Comparison of ENCODE assay signal across 1 cellular context in the genomic region with DNA sequence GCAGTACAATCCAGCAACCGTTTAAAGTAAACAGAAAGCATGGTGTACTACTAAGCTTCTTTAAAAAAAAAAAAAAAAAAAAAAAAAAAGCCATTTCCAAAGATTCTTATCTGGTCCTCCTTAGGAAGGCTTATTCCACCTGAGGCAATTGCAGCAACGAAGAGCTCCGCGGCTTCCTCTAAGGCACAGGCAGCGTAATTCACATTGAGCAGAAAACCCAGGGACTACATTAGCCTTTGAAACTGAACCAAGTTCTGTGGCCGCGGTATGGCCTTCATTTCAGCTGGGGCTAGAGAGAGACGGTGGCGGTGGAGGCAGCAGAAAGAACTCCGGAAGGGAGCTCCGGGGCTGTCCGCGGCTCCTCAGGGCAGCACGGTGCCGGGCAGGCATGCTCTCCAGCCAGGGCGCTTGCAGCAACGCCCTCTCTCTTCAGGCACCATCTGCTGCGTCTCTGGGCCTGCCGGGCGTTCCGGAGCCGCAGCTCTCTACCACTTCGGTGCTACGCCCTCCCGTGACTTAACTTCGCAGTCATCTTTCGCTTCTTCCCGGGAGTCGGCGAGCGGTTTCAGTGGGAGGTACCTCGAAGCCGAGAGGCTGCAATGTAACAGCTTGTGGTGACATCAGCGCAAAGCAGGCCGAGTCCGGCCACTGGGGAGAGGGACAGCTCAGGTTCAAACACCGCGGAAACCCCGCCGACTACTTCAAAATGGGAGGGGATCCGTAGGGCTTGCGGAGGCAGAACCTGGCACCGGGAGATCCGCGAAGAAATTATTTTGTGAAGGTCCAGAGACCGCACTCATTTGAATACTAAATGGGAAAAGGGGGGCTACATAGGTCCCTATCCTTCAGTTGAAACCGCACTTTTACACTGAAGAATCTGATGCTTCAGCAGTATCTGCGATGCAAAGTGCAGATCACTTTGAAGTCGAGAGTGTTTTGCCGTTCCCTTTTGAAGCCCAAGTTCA.
TF ChIP-seq lines count a peak whose summit lies in the region.

No MANE protein-coding gene starts in this region.

TF ChIP-seq in HepG2, 621 proteins besides CTCF, POLR2A, EP300 and RAD21 (continued from another document and continues in another):
- TF ChIP-seq ZNF513 (CRISPR knock-in tag; conservative IDR thresholded peaks at IDR 0.05) (no peak), MAZ (IDR thresholded peaks at IDR 0.05; ENCODE audit: borderline replicate concordance, low read depth, low read length) (no peak), MAZ (CRISPR knock-in tag; IDR thresholded peaks at IDR 0.05; ENCODE audit: low read depth) (peak; percentile 83), KDM2A (CRISPR knock-in tag; IDR thresholded peaks at IDR 0.05; ENCODE audit: borderline replicate concordance, low read depth) (peak; percentile 95), KDM5A (IDR thresholded peaks at IDR 0.05; ENCODE audit: borderline replicate concordance, low read length) (0 out of 2 replicates have a peak, but pooled peaks have one; percentile 32), YEATS4 (CRISPR knock-in tag; IDR thresholded peaks at IDR 0.05; ENCODE audit: borderline replicate concordance) (peak; percentile 82; the same call in 1 of the 2 replicates), KLF6 (CRISPR knock-in tag; IDR thresholded peaks at IDR 0.05) (peak; percentile 92), FOXJ3 (CRISPR knock-in tag; IDR thresholded peaks at IDR 0.05; ENCODE audit: borderline replicate concordance) (peak; percentile 70; the same call in 1 of the 2 replicates), CBX5 (CRISPR knock-in tag; IDR thresholded peaks at IDR 0.05; ENCODE audit: borderline replicate concordance) (peak; percentile 95; the same call in 1 of the 2 replicates), HDAC6 (IDR thresholded peaks at IDR 0.05; ENCODE audit: low read depth, low read length) (no peak), TSC22D2 (CRISPR knock-in tag; IDR thresholded peaks at IDR 0.05; ENCODE audit: borderline replicate concordance) (0 out of 2 replicates have a peak, but pooled peaks have one; percentile 80), ZNF644 (CRISPR knock-in tag; IDR thresholded peaks at IDR 0.05; ENCODE audit: low read depth) (peak; percentile 61; the same call in 1 of the 2 replicates), DMAP1 (CRISPR knock-in tag; IDR thresholded peaks at IDR 0.05) (peak; percentile 95), HNF4G (IDR thresholded peaks at IDR 0.05; ENCODE audit: borderline replicate concordance, low read depth, low read length) (no peak; the same call in 1 of the 2 replicates), HNF4G (CRISPR knock-in tag; IDR thresholded peaks at IDR 0.05; ENCODE audit: borderline replicate concordance, low read depth) (peak; percentile 75; the same call in 1 of the 2 replicates), ZNF747 (CRISPR knock-in tag; IDR thresholded peaks at IDR 0.05; ENCODE audit: borderline replicate concordance) (peak; percentile 95; the same call in 1 of the 2 replicates), CREBL2 (CRISPR knock-in tag; IDR thresholded peaks at IDR 0.05; ENCODE audit: borderline replicate concordance) (no peak), KDM4B (CRISPR knock-in tag; IDR thresholded peaks at IDR 0.05) (peak; percentile 85; the same call in 1 of the 2 replicates), ZKSCAN1 (IDR thresholded peaks at IDR 0.05; ENCODE audit: low read length) (no peak), ZNF160 (CRISPR knock-in tag; IDR thresholded peaks at IDR 0.05) (peak; percentile 82), U2AF1 (optimal IDR thresholded peaks at IDR 0.05; ENCODE audit: low read depth, low read length) (peak; percentile 70), ZNF772 (CRISPR knock-in tag; IDR thresholded peaks at IDR 0.05) (peak; percentile 93), PITX1 (CRISPR knock-in tag; IDR thresholded peaks at IDR 0.05) (0 out of 2 replicates have a peak, but pooled peaks have one; percentile 90), ZFX (CRISPR knock-in tag; IDR thresholded peaks at IDR 0.05; ENCODE audit: low read depth) (peak; percentile 95), ZNF281 (CRISPR knock-in tag; IDR thresholded peaks at IDR 0.05; ENCODE audit: borderline replicate concordance) (peak; percentile 23; the same call in 1 of the 2 replicates), TBX2 (CRISPR knock-in tag; IDR thresholded peaks at IDR 0.05; ENCODE audit: borderline replicate concordance) (peak; percentile 96), ZNF574 (CRISPR knock-in tag; IDR thresholded peaks at IDR 0.05) (peak; percentile 86), ZNF670 (CRISPR knock-in tag; IDR thresholded peaks at IDR 0.05; ENCODE audit: borderline replicate concordance) (peak; percentile 94; the same call in 1 of the 2 replicates), HMGA1 (CRISPR knock-in tag; conservative IDR thresholded peaks at IDR 0.05) (no peak), REPIN1 (CRISPR knock-in tag; IDR thresholded peaks at IDR 0.05; ENCODE audit: borderline replicate concordance, low read depth) (peak; percentile 92), ZNF496 (CRISPR knock-in tag; IDR thresholded peaks at IDR 0.05; ENCODE audit: insufficient replicate concordance) (no peak), ZNF577 (CRISPR knock-in tag; IDR thresholded peaks at IDR 0.05; ENCODE audit: borderline replicate concordance, low read depth) (no peak), RFX5 (IDR thresholded peaks at IDR 0.05; ENCODE audit: low read depth, low read length) (0 out of 2 replicates have a peak, but pooled peaks have one; percentile 11), BRD4 (CRISPR knock-in tag; IDR thresholded peaks at IDR 0.05) (peak; percentile 93; the same call in 1 of the 2 replicates), ZNF451 (CRISPR knock-in tag; IDR thresholded peaks at IDR 0.05) (0 out of 2 replicates have a peak, but pooled peaks have one; percentile 46), ZNF567 (CRISPR knock-in tag; IDR thresholded peaks at IDR 0.05; ENCODE audit: borderline replicate concordance) (no peak), GATAD1 (CRISPR knock-in tag; IDR thresholded peaks at IDR 0.05) (peak; percentile 76)
- TF ChIP-seq, protein P1, sequence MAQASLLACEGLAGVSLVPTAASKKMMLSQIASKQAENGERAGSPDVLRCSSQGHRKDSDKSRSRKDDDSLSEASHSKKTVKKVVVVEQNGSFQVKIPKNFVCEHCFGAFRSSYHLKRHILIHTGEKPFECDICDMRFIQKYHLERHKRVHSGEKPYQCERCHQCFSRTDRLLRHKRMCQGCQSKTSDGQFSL (CRISPR knock-in tag; IDR thresholded peaks at IDR 0.05): no peak
- TF ChIP-seq, protein P2, sequence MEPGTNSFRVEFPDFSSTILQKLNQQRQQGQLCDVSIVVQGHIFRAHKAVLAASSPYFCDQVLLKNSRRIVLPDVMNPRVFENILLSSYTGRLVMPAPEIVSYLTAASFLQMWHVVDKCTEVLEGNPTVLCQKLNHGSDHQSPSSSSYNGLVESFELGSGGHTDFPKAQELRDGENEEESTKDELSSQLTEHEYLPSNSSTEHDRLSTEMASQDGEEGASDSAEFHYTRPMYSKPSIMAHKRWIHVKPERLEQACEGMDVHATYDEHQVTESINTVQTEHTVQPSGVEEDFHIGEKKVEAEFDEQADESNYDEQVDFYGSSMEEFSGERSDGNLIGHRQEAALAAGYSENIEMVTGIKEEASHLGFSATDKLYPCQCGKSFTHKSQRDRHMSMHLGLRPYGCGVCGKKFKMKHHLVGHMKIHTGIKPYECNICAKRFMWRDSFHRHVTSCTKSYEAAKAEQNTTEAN (CRISPR knock-in tag; conservative IDR thresholded peaks at IDR 0.05): no peak; the same call in 1 of the 2 replicates
- TF ChIP-seq, protein P3, sequence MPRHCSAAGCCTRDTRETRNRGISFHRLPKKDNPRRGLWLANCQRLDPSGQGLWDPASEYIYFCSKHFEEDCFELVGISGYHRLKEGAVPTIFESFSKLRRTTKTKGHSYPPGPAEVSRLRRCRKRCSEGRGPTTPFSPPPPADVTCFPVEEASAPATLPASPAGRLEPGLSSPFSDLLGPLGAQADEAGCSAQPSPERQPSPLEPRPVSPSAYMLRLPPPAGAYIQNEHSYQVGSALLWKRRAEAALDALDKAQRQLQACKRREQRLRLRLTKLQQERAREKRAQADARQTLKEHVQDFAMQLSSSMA (CRISPR knock-in tag; IDR thresholded peaks at IDR 0.05): peak; percentile 94
- TF ChIP-seq, protein P4, sequence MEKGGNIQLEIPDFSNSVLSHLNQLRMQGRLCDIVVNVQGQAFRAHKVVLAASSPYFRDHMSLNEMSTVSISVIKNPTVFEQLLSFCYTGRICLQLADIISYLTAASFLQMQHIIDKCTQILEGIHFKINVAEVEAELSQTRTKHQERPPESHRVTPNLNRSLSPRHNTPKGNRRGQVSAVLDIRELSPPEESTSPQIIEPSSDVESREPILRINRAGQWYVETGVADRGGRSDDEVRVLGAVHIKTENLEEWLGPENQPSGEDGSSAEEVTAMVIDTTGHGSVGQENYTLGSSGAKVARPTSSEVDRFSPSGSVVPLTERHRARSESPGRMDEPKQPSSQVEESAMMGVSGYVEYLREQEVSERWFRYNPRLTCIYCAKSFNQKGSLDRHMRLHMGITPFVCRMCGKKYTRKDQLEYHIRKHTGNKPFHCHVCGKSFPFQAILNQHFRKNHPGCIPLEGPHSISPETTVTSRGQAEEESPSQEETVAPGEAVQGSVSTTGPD (CRISPR knock-in tag; IDR thresholded peaks at IDR 0.05): 0 out of 2 replicates have a peak, but pooled peaks have one; percentile 68
- TF ChIP-seq, protein P5, sequence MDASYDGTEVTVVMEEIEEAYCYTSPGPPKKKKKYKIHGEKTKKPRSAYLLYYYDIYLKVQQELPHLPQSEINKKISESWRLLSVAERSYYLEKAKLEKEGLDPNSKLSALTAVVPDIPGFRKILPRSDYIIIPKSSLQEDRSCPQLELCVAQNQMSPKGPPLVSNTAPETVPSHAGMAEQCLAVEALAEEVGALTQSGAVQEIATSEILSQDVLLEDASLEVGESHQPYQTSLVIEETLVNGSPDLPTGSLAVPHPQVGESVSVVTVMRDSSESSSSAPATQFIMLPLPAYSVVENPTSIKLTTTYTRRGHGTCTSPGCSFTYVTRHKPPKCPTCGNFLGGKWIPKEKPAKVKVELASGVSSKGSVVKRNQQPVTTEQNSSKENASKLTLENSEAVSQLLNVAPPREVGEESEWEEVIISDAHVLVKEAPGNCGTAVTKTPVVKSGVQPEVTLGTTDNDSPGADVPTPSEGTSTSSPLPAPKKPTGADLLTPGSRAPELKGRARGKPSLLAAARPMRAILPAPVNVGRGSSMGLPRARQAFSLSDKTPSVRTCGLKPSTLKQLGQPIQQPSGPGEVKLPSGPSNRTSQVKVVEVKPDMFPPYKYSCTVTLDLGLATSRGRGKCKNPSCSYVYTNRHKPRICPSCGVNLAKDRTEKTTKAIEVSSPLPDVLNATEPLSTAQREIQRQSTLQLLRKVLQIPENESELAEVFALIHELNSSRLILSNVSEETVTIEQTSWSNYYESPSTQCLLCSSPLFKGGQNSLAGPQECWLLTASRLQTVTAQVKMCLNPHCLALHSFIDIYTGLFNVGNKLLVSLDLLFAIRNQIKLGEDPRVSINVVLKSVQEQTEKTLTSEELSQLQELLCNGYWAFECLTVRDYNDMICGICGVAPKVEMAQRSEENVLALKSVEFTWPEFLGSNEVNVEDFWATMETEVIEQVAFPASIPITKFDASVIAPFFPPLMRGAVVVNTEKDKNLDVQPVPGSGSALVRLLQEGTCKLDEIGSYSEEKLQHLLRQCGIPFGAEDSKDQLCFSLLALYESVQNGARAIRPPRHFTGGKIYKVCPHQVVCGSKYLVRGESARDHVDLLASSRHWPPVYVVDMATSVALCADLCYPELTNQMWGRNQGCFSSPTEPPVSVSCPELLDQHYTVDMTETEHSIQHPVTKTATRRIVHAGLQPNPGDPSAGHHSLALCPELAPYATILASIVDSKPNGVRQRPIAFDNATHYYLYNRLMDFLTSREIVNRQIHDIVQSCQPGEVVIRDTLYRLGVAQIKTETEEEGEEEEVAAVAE (CRISPR knock-in tag; IDR thresholded peaks at IDR 0.05; ENCODE audit: borderline replicate concordance): peak; percentile 65; the same call in 1 of the 2 replicates
